17 cellular contexts compared by ENCODE assay signal in the genomic region with DNA sequence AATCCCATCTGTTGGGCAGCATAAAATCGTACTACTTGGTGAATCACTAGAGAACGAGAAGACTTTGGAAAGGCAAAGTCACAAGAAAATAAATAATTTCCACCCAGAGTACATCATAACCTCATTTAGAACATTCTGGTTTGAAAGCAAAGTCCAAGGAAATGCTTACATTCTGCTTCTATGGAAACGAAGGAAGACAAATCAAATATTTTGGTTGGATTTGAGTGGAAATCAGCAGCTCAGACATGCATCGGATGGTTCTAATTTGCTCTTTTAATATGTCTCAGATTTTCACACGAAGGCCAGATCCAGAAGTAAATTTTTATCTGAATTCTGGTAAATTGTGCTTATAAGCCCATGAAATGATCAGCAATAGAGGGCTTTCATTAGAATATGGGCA.
"Had no signal": no experiment of that assay in that cellular context is flagged by ENCODE, and none has a peak within 500 bp of the region (broad histone marks: within the 10 kb centered on the region; RNA-seq: fewer than 3 reads in every experiment).

No MANE protein-coding gene starts in this region.

- H3K36me3 ChIP-seq: breast epithelium, pancreas had no signal

- H3K27me3 Mint-ChIP-seq: activated CD4-positive, alpha-beta T cell treated with anti-CD3 and anti-CD28 coated beads, Interleukin-2, amount 10 ng/mL, durations not matched to agents 7 days and 5 days; activated naive CD8-positive, alpha-beta T cell treated with anti-CD3 and anti-CD28 coated beads for 36 hours; naive thymus-derived CD4-positive, alpha-beta T cell; stimulated activated naive CD8-positive, alpha-beta T cell treated with anti-CD3 and anti-CD28 coated beads, Interleukin-15, amount 100 ng/mL, for 72 hours had no signal

- H3K4me3 ChIP-seq: breast epithelium, dorsolateral prefrontal cortex, heart left ventricle, lung, pancreas, sigmoid colon, spleen had no signal

- H3K9me3 ChIP-seq: pancreas had no signal

- H3K27me3 ChIP-seq: breast epithelium, dorsolateral prefrontal cortex, heart left ventricle, pancreas, sigmoid colon, spleen had no signal

- H3K4me1 ChIP-seq: breast epithelium, pancreas, sigmoid colon, spleen had no signal

- DNase-seq: activated CD4-positive, alpha-beta T cell treated with anti-CD3 and anti-CD28 coated beads, Interleukin-2, amount 10 ng/mL, durations not matched to agents 7 days and 5 days; activated naive CD8-positive, alpha-beta T cell treated with anti-CD3 and anti-CD28 coated beads for 36 hours; anterior cingulate cortex; dorsolateral prefrontal cortex; heart left ventricle; left colon; naive thymus-derived CD4-positive, alpha-beta T cell; pancreas; sigmoid colon; spleen; stimulated activated naive CD8-positive, alpha-beta T cell treated with anti-CD3 and anti-CD28 coated beads, Interleukin-15, amount 100 ng/mL, for 72 hours; SW 1271 had no signal

- H3K4me3 Mint-ChIP-seq: activated CD4-positive, alpha-beta T cell treated with anti-CD3 and anti-CD28 coated beads, Interleukin-2, amount 10 ng/mL, durations not matched to agents 7 days and 5 days; activated naive CD8-positive, alpha-beta T cell treated with anti-CD3 and anti-CD28 coated beads for 36 hours; activated T-helper 1 cell treated with anti-CD3 and anti-CD28 coated beads, Interleukin-12 subunit alpha, Interleukin-12 subunit beta, Interleukin-2, Interleukin-4 antibody, amounts not matched to agents 30 ng/mL and 10 ng/mL and 1 ng/mL, durations not matched to agents 14 hours and 24 hours and 36 hours; naive thymus-derived CD4-positive, alpha-beta T cell; stimulated activated naive CD8-positive, alpha-beta T cell treated with anti-CD3 and anti-CD28 coated beads, Interleukin-15, amount 100 ng/mL, for 72 hours; T-helper 2 cell treated with Interferon-gamma antibody and Interleukin-4, amounts not matched to agents 5 μg/mL and 100 μg/mL, for 36 hours had no signal

- H3K27ac ChIP-seq: breast epithelium, pancreas, spleen had no signal

- H3K27ac Mint-ChIP-seq: activated CD4-positive, alpha-beta T cell treated with anti-CD3 and anti-CD28 coated beads, Interleukin-2, amount 10 ng/mL, durations not matched to agents 7 days and 5 days; activated naive CD8-positive, alpha-beta T cell treated with anti-CD3 and anti-CD28 coated beads for 36 hours; activated T-helper 1 cell treated with anti-CD3 and anti-CD28 coated beads, Interleukin-12 subunit alpha, Interleukin-12 subunit beta, Interleukin-2, Interleukin-4 antibody, amounts not matched to agents 30 ng/mL and 10 ng/mL and 1 ng/mL, durations not matched to agents 14 hours and 24 hours and 36 hours; naive thymus-derived CD4-positive, alpha-beta T cell; stimulated activated naive CD8-positive, alpha-beta T cell treated with anti-CD3 and anti-CD28 coated beads, Interleukin-15, amount 100 ng/mL, for 72 hours; T-helper 2 cell treated with Interferon-gamma antibody and Interleukin-4, amounts not matched to agents 5 μg/mL and 100 μg/mL, for 36 hours had no signal

- H3K4me1 Mint-ChIP-seq: activated CD4-positive, alpha-beta T cell treated with anti-CD3 and anti-CD28 coated beads, Interleukin-2, amount 10 ng/mL, durations not matched to agents 7 days and 5 days; activated naive CD8-positive, alpha-beta T cell treated with anti-CD3 and anti-CD28 coated beads for 36 hours; naive thymus-derived CD4-positive, alpha-beta T cell; stimulated activated naive CD8-positive, alpha-beta T cell treated with anti-CD3 and anti-CD28 coated beads, Interleukin-15, amount 100 ng/mL, for 72 hours had no signal

- FAIRE-seq: frontal cortex, pancreas had no signal
